1 cellular context compared by ENCODE assay signal in the genomic region with DNA sequence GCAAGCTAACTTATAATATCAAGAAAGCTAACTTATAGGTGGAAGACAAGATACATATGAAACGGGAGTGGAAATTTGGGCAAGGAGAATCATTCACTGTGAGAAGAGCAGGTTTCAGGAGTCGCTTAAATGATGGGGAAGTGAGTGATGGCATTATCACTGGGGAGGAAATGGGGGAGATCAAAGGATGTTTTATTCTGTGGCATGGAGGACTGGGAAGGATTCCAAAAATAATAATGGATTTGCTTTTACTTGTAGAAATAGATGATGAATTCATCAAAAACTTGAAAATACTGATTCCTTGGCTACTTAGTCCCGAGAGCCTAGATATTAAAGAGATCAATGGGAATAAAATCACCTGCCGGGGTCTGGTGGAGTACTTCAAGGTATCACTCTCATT.
TF ChIP-seq lines count a peak whose summit lies in the region.

No MANE protein-coding gene starts in this region.

TF ChIP-seq in WTC11, 78 proteins besides CTCF, POLR2A, EP300 and RAD21 (continued from another document):
- TF ChIP-seq ZNF512 (CRISPR knock-in tag; IDR thresholded peaks at IDR 0.05; ENCODE audit: borderline replicate concordance) = no peak
- TF ChIP-seq ZNF416 (CRISPR knock-in tag; IDR thresholded peaks at IDR 0.05) = no peak
- TF ChIP-seq TCF7 (CRISPR knock-in tag; IDR thresholded peaks at IDR 0.05; ENCODE audit: low read depth) = no peak
- TF ChIP-seq TEAD1 (CRISPR knock-in tag; IDR thresholded peaks at IDR 0.05) = no peak
- no peak for TF ChIP-seq ERG (CRISPR knock-in tag; IDR thresholded peaks at IDR 0.05)
- no peak for TF ChIP-seq ATF6 (CRISPR knock-in tag; IDR thresholded peaks at IDR 0.05)
- TF ChIP-seq, protein P1, sequence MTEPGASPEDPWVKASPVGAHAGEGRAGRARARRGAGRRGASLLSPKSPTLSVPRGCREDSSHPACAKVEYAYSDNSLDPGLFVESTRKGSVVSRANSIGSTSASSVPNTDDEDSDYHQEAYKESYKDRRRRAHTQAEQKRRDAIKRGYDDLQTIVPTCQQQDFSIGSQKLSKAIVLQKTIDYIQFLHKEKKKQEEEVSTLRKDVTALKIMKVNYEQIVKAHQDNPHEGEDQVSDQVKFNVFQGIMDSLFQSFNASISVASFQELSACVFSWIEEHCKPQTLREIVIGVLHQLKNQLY (CRISPR knock-in tag; IDR thresholded peaks at IDR 0.05) = no peak
- no peak for TF ChIP-seq OVOL2 (CRISPR knock-in tag; IDR thresholded peaks at IDR 0.05; ENCODE audit: borderline replicate concordance)
- TF ChIP-seq, protein P2, sequence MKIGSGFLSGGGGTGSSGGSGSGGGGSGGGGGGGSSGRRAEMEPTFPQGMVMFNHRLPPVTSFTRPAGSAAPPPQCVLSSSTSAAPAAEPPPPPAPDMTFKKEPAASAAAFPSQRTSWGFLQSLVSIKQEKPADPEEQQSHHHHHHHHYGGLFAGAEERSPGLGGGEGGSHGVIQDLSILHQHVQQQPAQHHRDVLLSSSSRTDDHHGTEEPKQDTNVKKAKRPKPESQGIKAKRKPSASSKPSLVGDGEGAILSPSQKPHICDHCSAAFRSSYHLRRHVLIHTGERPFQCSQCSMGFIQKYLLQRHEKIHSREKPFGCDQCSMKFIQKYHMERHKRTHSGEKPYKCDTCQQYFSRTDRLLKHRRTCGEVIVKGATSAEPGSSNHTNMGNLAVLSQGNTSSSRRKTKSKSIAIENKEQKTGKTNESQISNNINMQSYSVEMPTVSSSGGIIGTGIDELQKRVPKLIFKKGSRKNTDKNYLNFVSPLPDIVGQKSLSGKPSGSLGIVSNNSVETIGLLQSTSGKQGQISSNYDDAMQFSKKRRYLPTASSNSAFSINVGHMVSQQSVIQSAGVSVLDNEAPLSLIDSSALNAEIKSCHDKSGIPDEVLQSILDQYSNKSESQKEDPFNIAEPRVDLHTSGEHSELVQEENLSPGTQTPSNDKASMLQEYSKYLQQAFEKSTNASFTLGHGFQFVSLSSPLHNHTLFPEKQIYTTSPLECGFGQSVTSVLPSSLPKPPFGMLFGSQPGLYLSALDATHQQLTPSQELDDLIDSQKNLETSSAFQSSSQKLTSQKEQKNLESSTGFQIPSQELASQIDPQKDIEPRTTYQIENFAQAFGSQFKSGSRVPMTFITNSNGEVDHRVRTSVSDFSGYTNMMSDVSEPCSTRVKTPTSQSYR (CRISPR knock-in tag; IDR thresholded peaks at IDR 0.05) = no peak
- TF ChIP-seq, protein P3, sequence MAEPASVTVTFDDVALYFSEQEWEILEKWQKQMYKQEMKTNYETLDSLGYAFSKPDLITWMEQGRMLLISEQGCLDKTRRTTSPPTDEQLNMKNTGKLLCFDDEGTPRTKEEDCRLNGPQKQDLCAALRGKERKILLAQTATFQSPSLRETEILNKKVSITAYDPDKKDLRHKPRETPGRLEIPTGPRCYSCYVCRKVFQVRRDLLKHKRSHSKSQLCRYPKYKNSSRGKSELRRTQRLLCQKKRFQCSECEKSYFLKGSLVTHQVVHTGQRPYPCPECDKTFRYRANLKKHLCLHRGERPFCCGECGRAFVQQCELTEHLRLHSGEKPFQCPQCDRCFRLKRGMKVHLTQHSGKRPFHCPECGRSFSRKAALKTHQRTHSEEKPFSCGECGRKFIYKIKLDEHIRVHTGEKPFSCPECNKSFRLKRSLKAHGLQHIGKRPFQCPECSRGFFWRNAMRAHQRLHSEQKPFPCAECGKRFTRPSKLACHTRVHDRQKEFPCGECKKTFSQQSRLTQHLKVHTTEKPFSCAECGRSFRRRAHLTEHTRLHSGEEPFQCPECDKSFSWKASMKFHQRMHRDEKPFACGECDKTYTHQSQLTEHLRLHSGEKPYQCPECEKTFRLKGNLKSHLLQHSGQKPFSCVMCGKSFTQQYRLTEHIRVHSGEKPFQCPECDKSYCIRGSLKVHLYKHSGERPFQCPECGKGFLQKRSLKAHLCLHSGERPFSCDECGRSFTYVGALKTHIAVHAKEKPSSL (CRISPR knock-in tag; conservative IDR thresholded peaks at IDR 0.05) = no peak
